In genomic region chr12:124550123-124551089, GRCh38 we compare ENCODE assay signal across 8 cellular contexts. TPM values are rescaled to one million over a fixed set of nuclear protein-coding genes. Genes with fewer than 3 reads are reported as not detected.
DNase-seq lines count a peak whose midpoint lies in the region; ATAC-seq and TF ChIP-seq lines count a peak whose summit lies in the region.

No MANE protein-coding gene starts in this region.

- H3K4me3 ChIP-seq in GM23248, result no peak overlapping the region
- H3K4me3 ChIP-seq in SJCRH30, result no peak overlapping the region
- no peak overlapping the region for H3K4me3 ChIP-seq in sigmoid colon

- no peaks in the 10 kb centered on the region for H3K9me3 Mint-ChIP-seq in activated naive CD4-positive, alpha-beta T cell treated with anti-CD3 and anti-CD28 coated beads for 36 hours
- no peaks in the 10 kb centered on the region for H3K9me3 Mint-ChIP-seq in activated CD4-positive, alpha-beta T cell treated with anti-CD3 and anti-CD28 coated beads, Interleukin-2, amount 10 ng/mL, durations not matched to agents 24 days and 14 days

- H3K9me3 ChIP-seq in GM23248 (ENCODE audit: low read depth) (no peaks in the 10 kb centered on the region), SJCRH30 (replicated peaks) (no peaks in the 10 kb centered on the region), sigmoid colon (no peaks in the 10 kb centered on the region)

- no peak for ATAC-seq in GM19463 (IDR thresholded peaks at IDR 0.05; ENCODE audit: unreplicated experiment)

- TF ChIP-seq CTCF in sigmoid colon (IDR thresholded peaks at IDR 0.05), result no peak

- WGBS in GM23248 (ENCODE audit: low coverage in 1 of 2, low lambda C conversion rate in 2 of 2, missing lambda C conversion rate in 2 of 2), 2 experiments, result 47 to 50% methylated on average over 10 to 11 of the region's 11 CpGs
- 59 to 78% methylated on average over 11 of the region's 11 CpGs for WGBS in sigmoid colon, 2 donors

- peaks cover 99% of the 10 kb centered on the region for H3K79me2 ChIP-seq in GM23248 (ENCODE audit: insufficient read depth)

- H3K4me3 Mint-ChIP-seq in activated naive CD4-positive, alpha-beta T cell treated with anti-CD3 and anti-CD28 coated beads for 36 hours, result no peak overlapping the region
- H3K4me3 Mint-ChIP-seq in activated CD4-positive, alpha-beta T cell treated with anti-CD3 and anti-CD28 coated beads, Interleukin-2, amount 10 ng/mL, durations not matched to agents 24 days and 14 days, result no peak overlapping the region

- H3K4me1 ChIP-seq in GM23248 (ENCODE audit: insufficient read depth) (peaks cover 30% of the 10 kb centered on the region), SJCRH30 (peaks cover 44% of the 10 kb centered on the region), sigmoid colon (peaks cover 0 to 84% (median 78%) of the 10 kb centered on the region in 4 donors)

- intact Hi-C loops in sigmoid colon (cut with DNase I), result loop anchor here (2.0 kb wide), 1 partner anchor 32 kb away; no protein-coding TSS in a partner anchor
- intact Hi-C loops in activated naive CD4-positive, alpha-beta T cell treated with anti-CD3 and anti-CD28 coated beads for 36 hours (cut with micrococcal nuclease), result no loop called here
- intact Hi-C loops in activated CD4-positive, alpha-beta T cell treated with anti-CD3 and anti-CD28 coated beads, Interleukin-2, amount 10 ng/mL, durations not matched to agents 24 days and 14 days (cut with micrococcal nuclease), result no loop called here

- TF ChIP-seq POLR2A in sigmoid colon (IDR thresholded peaks at IDR 0.05), result no peak

- no peak overlapping the region for H2AFZ ChIP-seq in GM23248

- CTCF ChIA-PET in activated naive CD4-positive, alpha-beta T cell treated with anti-CD3 and anti-CD28 coated beads for 36 hours (lab: Charles Lee), result interaction anchor here (0.6 to 1.5 kb wide), 2 partner anchors 216 to 387 kb away, joined by 3 to 5 read pairs; no protein-coding TSS in a partner anchor

- peak in 1 of 4 donors; percentile 26 for TF ChIP-seq EP300 in sigmoid colon (IDR thresholded peaks at IDR 0.05)

- peaks cover 2% of the 10 kb centered on the region for H3K36me3 Mint-ChIP-seq in activated naive CD4-positive, alpha-beta T cell treated with anti-CD3 and anti-CD28 coated beads for 36 hours (ENCODE audit: low read depth)
- peaks cover 2% of the 10 kb centered on the region for H3K36me3 Mint-ChIP-seq in activated CD4-positive, alpha-beta T cell treated with anti-CD3 and anti-CD28 coated beads, Interleukin-2, amount 10 ng/mL, durations not matched to agents 24 days and 14 days (ENCODE audit: low read depth)

- H3K9me2 ChIP-seq in GM23248 (ENCODE audit: insufficient read depth), result no peaks in the 10 kb centered on the region

- H3K36me3 ChIP-seq in GM23248 (ENCODE audit: low read depth) (no peaks in the 10 kb centered on the region), SJCRH30 (peaks cover 4% of the 10 kb centered on the region; the same call in 1 of the 2 replicates), sigmoid colon (no peaks in the 10 kb centered on the region)

- no peak for DNase-seq in GM23248
- peak in 1 of 2 experiments; percentile 49 for DNase-seq in SJCRH30
- peak; percentile 29 for DNase-seq in fibroblast of peridontal ligament (ENCODE audit: extremely low read depth)
- peak; percentile 73 for DNase-seq in sigmoid colon
- DNase-seq in activated naive CD4-positive, alpha-beta T cell treated with anti-CD3 and anti-CD28 coated beads for 36 hours, result no peak
- DNase-seq in germinal center (ENCODE audit: low spot score), result no peak
- DNase-seq in activated CD4-positive, alpha-beta T cell treated with anti-CD3 and anti-CD28 coated beads, Interleukin-2, amount 10 ng/mL, durations not matched to agents 24 days and 14 days, result no peak

- in situ Hi-C loops in GM23248 (cut with MboI), result no loop called here

- peaks cover 82% of the 10 kb centered on the region for H3K4me1 Mint-ChIP-seq in activated naive CD4-positive, alpha-beta T cell treated with anti-CD3 and anti-CD28 coated beads for 36 hours (ENCODE audit: low read depth)
- peaks cover 45% of the 10 kb centered on the region for H3K4me1 Mint-ChIP-seq in activated CD4-positive, alpha-beta T cell treated with anti-CD3 and anti-CD28 coated beads, Interleukin-2, amount 10 ng/mL, durations not matched to agents 24 days and 14 days

- peak overlapping the region; percentile 38 for H3K4me2 ChIP-seq in GM23248 (ENCODE audit: unreplicated experiment)

- no peaks in the 10 kb centered on the region for H3K27me3 ChIP-seq in GM23248 (replicated peaks; ENCODE audit: insufficient read depth)
- H3K27me3 ChIP-seq in SJCRH30, result no peaks in the 10 kb centered on the region
- no peaks in the 10 kb centered on the region for H3K27me3 ChIP-seq in sigmoid colon

- H3K9ac ChIP-seq in GM23248, result peak overlapping the region; percentile 67

- no peaks in the 10 kb centered on the region; the same call in 1 of the 2 replicates for H4K20me1 ChIP-seq in GM23248 (ENCODE audit: insufficient read depth)

- no peaks in the 10 kb centered on the region for H3K27me3 Mint-ChIP-seq in activated naive CD4-positive, alpha-beta T cell treated with anti-CD3 and anti-CD28 coated beads for 36 hours (ENCODE audit: low read depth)
- no peaks in the 10 kb centered on the region for H3K27me3 Mint-ChIP-seq in activated CD4-positive, alpha-beta T cell treated with anti-CD3 and anti-CD28 coated beads, Interleukin-2, amount 10 ng/mL, durations not matched to agents 24 days and 14 days

- H3F3A ChIP-seq in GM23248 (ENCODE audit: insufficient read depth), result peaks cover 24% of the 10 kb centered on the region; the same call in 1 of the 2 replicates

- no peak overlapping the region for H3K27ac Mint-ChIP-seq in activated naive CD4-positive, alpha-beta T cell treated with anti-CD3 and anti-CD28 coated beads for 36 hours
- H3K27ac Mint-ChIP-seq in activated CD4-positive, alpha-beta T cell treated with anti-CD3 and anti-CD28 coated beads, Interleukin-2, amount 10 ng/mL, durations not matched to agents 24 days and 14 days, result no peak overlapping the region

- H3K27ac ChIP-seq in GM23248 (0 out of 2 replicates have a peak overlapping the region, but pooled peaks have one; percentile 8), SJCRH30 (peak overlapping the region; percentile 43; the same call in 1 of the 2 replicates), sigmoid colon (peak overlapping the region; percentile 68 to 87 (median 82))

RNA-seq across cellular contexts. Expression of gene NCOR2, which starts 17.0 kb away (rescaled TPM):
- total RNA-seq in GM23248 (2014; rRNA removed; shearing (Covaris generic)), result 37.7 and 66.0 TPM in 2 replicates
- polyA plus RNA-seq in GM23248 (2016; fragmentation: Nextera tagmentation; extraction: Ambion mirVana) (40.8 and 43.5 TPM in 2 replicates), sigmoid colon (10 to 100 TPM; 18.6 to 81.8 (median 24.7) TPM)
- total RNA-seq in SJCRH30 (2014; rRNA removed; shearing (Covaris generic)), result 48.5 and 52.2 TPM in 2 replicates
- 100 to 1,000 TPM in 1 of 4 donors, 10 to 100 TPM in 3; 42.5 to 134 (median 73.5) TPM for total RNA-seq in sigmoid colon
- 100 to 1,000 TPM; 102 TPM for total RNA-seq in activated naive CD4-positive, alpha-beta T cell treated with anti-CD3 and anti-CD28 coated beads for 36 hours
- total RNA-seq in activated CD4-positive, alpha-beta T cell treated with anti-CD3 and anti-CD28 coated beads, Interleukin-2, amount 10 ng/mL, durations not matched to agents 24 days and 14 days, result 125 and 128 TPM in 2 replicates

Comparison
In these comparisons a context has a peak if more than half of its experiments do, and no peak if none do; other contexts are left out.
1. DNase-seq: peak in fibroblast of peridontal ligament (single experiment) and sigmoid colon (single experiment); none in GM23248 (single experiment), activated naive CD4-positive, alpha-beta T cell treated with anti-CD3 and anti-CD28 coated beads for 36 hours (single experiment), germinal center (single experiment) and activated CD4-positive, alpha-beta T cell treated with anti-CD3 and anti-CD28 coated beads, Interleukin-2, amount 10 ng/mL, durations not matched to agents 24 days and 14 days (single experiment).
2. H3K27ac ChIP-seq: peak in every context shown above with its lines; median percentile 82 in sigmoid colon; 43 in SJCRH30; 8 in GM23248.